10 cellular contexts compared by ENCODE assay signal in genomic region chr14:68694516-68695235, GRCh38.
DNase-seq lines count a peak whose midpoint lies in the region; ATAC-seq, FAIRE-seq and TF ChIP-seq lines count a peak whose summit lies in the region.
"Had no signal": no experiment of that assay in that cellular context is flagged by ENCODE, and none has a peak within 500 bp of the region (broad histone marks: within the 10 kb centered on the region; RNA-seq: fewer than 3 reads in every experiment).

No MANE protein-coding gene starts in this region.

- POLR2A ChIA-PET in activated CD4-positive, alpha-beta T cell treated with anti-CD3 and anti-CD28 coated beads for 36 hours (lab: Charles Lee) = interaction anchor here (0.6 to 1.1 kb wide), 2 partner anchors 9 to 26 kb away, joined by 3 to 4 read pairs; no protein-coding TSS in a partner anchor

- no peak for TF ChIP-seq POLR2A in H54 (IDR thresholded peaks at IDR 0.05; ENCODE audit: low read depth, low read length)

- intact Hi-C loops in activated CD4-positive, alpha-beta T cell treated with anti-CD3 and anti-CD28 coated beads, Interleukin-2, amount 10 ng/mL, durations not matched to agents 24 days and 14 days (cut with micrococcal nuclease) = loop anchor here (1.0 to 2.0 kb wide), 2 partner anchors 9 to 30 kb away; no protein-coding TSS in a partner anchor
- intact Hi-C loops in activated CD4-positive, alpha-beta T cell treated with anti-CD3 and anti-CD28 coated beads for 36 hours (cut with DNase I, micrococcal nuclease) = no loop called here
- intact Hi-C loops in tibial artery (cut with DNase I; ENCODE audit: low total_unique reads) = no loop called here

- CTCF ChIA-PET in activated CD4-positive, alpha-beta T cell treated with anti-CD3 and anti-CD28 coated beads for 36 hours (lab: Charles Lee) = interaction anchor here (0.5 to 1.6 kb wide), 3 partner anchors 9 to 897 kb away, joined by 3 to 9 read pairs (median 3); no protein-coding TSS in a partner anchor

- FAIRE-seq in H54 (lab: Jason Lieb, UNC) = no peak
- FAIRE-seq: A204.1 had no signal

- H3K4me3 Mint-ChIP-seq in activated CD4-positive, alpha-beta T cell treated with anti-CD3 and anti-CD28 coated beads, Interleukin-2, amount 10 ng/mL, durations not matched to agents 24 days and 14 days = peak overlapping the region; percentile 18
- no peak overlapping the region for H3K4me3 Mint-ChIP-seq in activated CD4-positive, alpha-beta T cell treated with anti-CD3 and anti-CD28 coated beads for 36 hours
- no peak overlapping the region for H3K4me3 Mint-ChIP-seq in T-helper 17 cell

- no peak for TF ChIP-seq CTCF in fibroblast of villous mesenchyme (IDR thresholded peaks at IDR 0.05; ENCODE audit: insufficient read depth, low read depth, low read length)
- no peak for TF ChIP-seq CTCF in tibial artery (IDR thresholded peaks at IDR 0.05)

- H3K36me3 Mint-ChIP-seq in activated CD4-positive, alpha-beta T cell treated with anti-CD3 and anti-CD28 coated beads, Interleukin-2, amount 10 ng/mL, durations not matched to agents 24 days and 14 days (ENCODE audit: low read depth) = no peaks in the 10 kb centered on the region
- no peaks in the 10 kb centered on the region for H3K36me3 Mint-ChIP-seq in activated CD4-positive, alpha-beta T cell treated with anti-CD3 and anti-CD28 coated beads for 36 hours (ENCODE audit: low read depth)
- H3K36me3 Mint-ChIP-seq in T-helper 17 cell (ENCODE audit: low read depth) = no peaks in the 10 kb centered on the region

- H3K27ac ChIP-seq in tibial artery = peak overlapping the region; percentile 46 to 56

- H3K27me3 Mint-ChIP-seq in activated CD4-positive, alpha-beta T cell treated with anti-CD3 and anti-CD28 coated beads, Interleukin-2, amount 10 ng/mL, durations not matched to agents 24 days and 14 days = peaks cover 4% of the 10 kb centered on the region
- H3K27me3 Mint-ChIP-seq in activated CD4-positive, alpha-beta T cell treated with anti-CD3 and anti-CD28 coated beads for 36 hours = no peaks in the 10 kb centered on the region
- H3K27me3 Mint-ChIP-seq in T-helper 17 cell = no peaks in the 10 kb centered on the region

- DNase-seq in activated CD4-positive, alpha-beta T cell treated with anti-CD3 and anti-CD28 coated beads, Interleukin-2, amount 10 ng/mL, durations not matched to agents 24 days and 14 days = no peak
- no peak for DNase-seq in activated CD4-positive, alpha-beta T cell treated with anti-CD3 and anti-CD28 coated beads for 36 hours
- no peak for DNase-seq in T-helper 17 cell
- peak; percentile 75 for DNase-seq in fibroblast of villous mesenchyme (ENCODE audit: low read depth)
- DNase-seq in tibial artery = peak; percentile 17 to 48
- no peak for DNase-seq in H54 (ENCODE audit: insufficient read length, low spot score)
- no peak for DNase-seq in ecto neural progenitor cell (ENCODE audit: low spot score)
- DNase-seq: NCI-H1930 had no signal

- H3K27ac Mint-ChIP-seq in activated CD4-positive, alpha-beta T cell treated with anti-CD3 and anti-CD28 coated beads, Interleukin-2, amount 10 ng/mL, durations not matched to agents 24 days and 14 days = peak overlapping the region; percentile 72
- no peak overlapping the region for H3K27ac Mint-ChIP-seq in activated CD4-positive, alpha-beta T cell treated with anti-CD3 and anti-CD28 coated beads for 36 hours
- peak overlapping the region; percentile 77 for H3K27ac Mint-ChIP-seq in T-helper 17 cell

- peaks cover 18% of the 10 kb centered on the region for H3K4me1 Mint-ChIP-seq in activated CD4-positive, alpha-beta T cell treated with anti-CD3 and anti-CD28 coated beads, Interleukin-2, amount 10 ng/mL, durations not matched to agents 24 days and 14 days
- H3K4me1 Mint-ChIP-seq in activated CD4-positive, alpha-beta T cell treated with anti-CD3 and anti-CD28 coated beads for 36 hours = peaks cover 13% of the 10 kb centered on the region
- peaks cover 16% of the 10 kb centered on the region for H3K4me1 Mint-ChIP-seq in T-helper 17 cell

- H3K4me3 ChIP-seq in fibroblast of villous mesenchyme (ENCODE audit: low read depth, low read length) = no peak overlapping the region
- H3K4me3 ChIP-seq in tibial artery = no peak overlapping the region

- no peaks in the 10 kb centered on the region for H3K27me3 ChIP-seq in tibial artery

- ATAC-seq in activated CD4-positive, alpha-beta T cell treated with anti-CD3 and anti-CD28 coated beads for 36 hours = no peak
- ATAC-seq in T-helper 17 cell (no peak), GM19328 (IDR thresholded peaks at IDR 0.05; ENCODE audit: unreplicated experiment) (no peak)

- H3K9me3 ChIP-seq in T-helper 17 cell (ENCODE audit: control insufficient read depth, low read length, poor library complexity, severe bottlenecking) = no peaks in the 10 kb centered on the region
- no peaks in the 10 kb centered on the region for H3K9me3 ChIP-seq in tibial artery

- H3K36me3 ChIP-seq in tibial artery = no peaks in the 10 kb centered on the region

- H3K4me1 ChIP-seq in tibial artery = peaks cover 0 to 41% (median 19%) of the 10 kb centered on the region in 4 donors

- peaks cover 4% of the 10 kb centered on the region for H3K9me3 Mint-ChIP-seq in activated CD4-positive, alpha-beta T cell treated with anti-CD3 and anti-CD28 coated beads, Interleukin-2, amount 10 ng/mL, durations not matched to agents 24 days and 14 days
- H3K9me3 Mint-ChIP-seq in activated CD4-positive, alpha-beta T cell treated with anti-CD3 and anti-CD28 coated beads for 36 hours (ENCODE audit: low read depth) = no peaks in the 10 kb centered on the region

Comparison
In these comparisons a context has a peak if more than half of its experiments do, and no peak if none do; other contexts are left out.
1. DNase-seq: peak in fibroblast of villous mesenchyme (single experiment) and tibial artery (2 of 2); none in activated CD4-positive, alpha-beta T cell treated with anti-CD3 and anti-CD28 coated beads, Interleukin-2, amount 10 ng/mL, durations not matched to agents 24 days and 14 days (single experiment), activated CD4-positive, alpha-beta T cell treated with anti-CD3 and anti-CD28 coated beads for 36 hours (single experiment), T-helper 17 cell (0 of 3), H54 (single experiment) and ecto neural progenitor cell (single experiment).